9 cellular contexts compared by ENCODE assay signal in the genomic region with DNA sequence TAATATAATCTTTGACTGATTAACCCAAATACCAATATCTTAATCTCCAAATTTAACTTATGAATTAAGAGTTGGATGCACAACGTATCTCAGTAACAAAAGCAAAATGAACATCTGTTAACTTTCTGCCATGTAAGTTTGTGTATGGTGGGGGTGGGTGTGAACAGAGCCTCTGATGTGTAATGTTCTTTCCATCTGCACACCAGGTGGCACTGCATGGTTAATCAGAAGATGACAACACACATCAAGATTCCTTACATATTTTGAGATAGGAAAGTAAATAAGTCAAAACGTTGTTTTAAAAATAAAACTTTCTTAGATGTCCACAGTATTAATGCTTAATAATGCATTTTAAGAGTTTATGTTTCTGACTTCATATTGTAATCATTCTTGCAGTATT.
A peak's percentile ranks its signal among the peaks of the same experiment; 100 is the strongest.
DNase-seq lines count a peak whose midpoint lies in the region; ATAC-seq and TF ChIP-seq lines count a peak whose summit lies in the region.
"Had no signal": no experiment of that assay in that cellular context is flagged by ENCODE, and none has a peak within 500 bp of the region (broad histone marks: within the 10 kb centered on the region; RNA-seq: fewer than 3 reads in every experiment).

No MANE protein-coding gene starts in this region.

- H3K27me3 ChIP-seq in HCT116 (ENCODE audit: insufficient read depth, low read length) (no peaks in the 10 kb centered on the region), Panc1 (ENCODE audit: control insufficient read depth, insufficient read depth, low read length) (no peaks in the 10 kb centered on the region), H7 (ENCODE audit: control insufficient read depth, insufficient read depth, low read length) (no peaks in the 10 kb centered on the region)

- H3K4me1 ChIP-seq in HCT116 (ENCODE audit: control insufficient read depth in 1 of 2, insufficient read depth in 2 of 2, low read length in 2 of 2) (no peaks in the 10 kb centered on the region), Panc1 (ENCODE audit: control insufficient read depth, insufficient read depth, low read length) (no peaks in the 10 kb centered on the region)

- H3K79me2 ChIP-seq in HCT116 (ENCODE audit: insufficient read depth, low read length) = no peaks in the 10 kb centered on the region

- H3K9me2 ChIP-seq in HCT116 (ENCODE audit: insufficient read depth) = no peaks in the 10 kb centered on the region

- in situ Hi-C loops in Panc1 (cut with HindIII; ENCODE audit: low pct_unique_long_range_greater_than_20kb, low sequenced_read_pairs) = no loop called here

- H4K20me1 ChIP-seq in HCT116 (ENCODE audit: insufficient read depth) = no peaks in the 10 kb centered on the region

- H3K4me3 ChIP-seq in HCT116 (replicated peaks in 1 of 2; ENCODE audit: low read depth in 1 of 2, low read length in 2 of 2) (no peak overlapping the region), Panc1 (ENCODE audit: low read depth in 2 of 2, low read length in 2 of 2) (no peak overlapping the region), H7 (ENCODE audit: insufficient read depth, low read depth, low read length) (no peak overlapping the region)

- H3K9me3 ChIP-seq in HCT116 (ENCODE audit: control insufficient read depth in 1 of 2, insufficient read depth in 1 of 2, low read depth in 1 of 2, low read length in 2 of 2) (no peaks in the 10 kb centered on the region; a peak in 1 of 4 replicates), Panc1 (ENCODE audit: control insufficient read depth, insufficient read depth, low read depth, low read length) (no peaks in the 10 kb centered on the region)

- no peak overlapping the region for H3K9ac ChIP-seq in HCT116 (ENCODE audit: low read length)

- POLR2A ChIA-PET in HCT116 (lab: Charles Lee) = no interaction called here
- POLR2A ChIA-PET in Panc1 (lab: Charles Lee) = no interaction called here

- no peaks in the 10 kb centered on the region for H3K36me3 ChIP-seq in HCT116 (ENCODE audit: control insufficient read depth in 1 of 2, insufficient read depth in 2 of 2, low read length in 2 of 2)
- no peaks in the 10 kb centered on the region for H3K36me3 ChIP-seq in Panc1 (ENCODE audit: control insufficient read depth, insufficient read depth, low read length)
- no peaks in the 10 kb centered on the region for H3K36me3 ChIP-seq in H7 (replicated peaks; ENCODE audit: control insufficient read depth, insufficient read depth, low read length)

- no TSS peak for BruUV-seq in HCT116 (replicated peaks; lab: Mats Ljungman, UMichigan)
- no TSS peak for BruUV-seq in Panc1 (replicated peaks; lab: Mats Ljungman, UMichigan)

- CTCF ChIA-PET in HCT116 (lab: Charles Lee) (no interaction called here), Panc1 (lab: Charles Lee) (no interaction called here)

- RAD21 ChIA-PET in HCT116 (lab: Charles Lee; ENCODE audit: low non-redundant PET in 1 of 2, low total read pairs in 2 of 2, uncharacterized antibody in 2 of 2, unreplicated experiment in 2 of 2) = no interaction called here

- no peak overlapping the region for H3K27ac ChIP-seq in HCT116 (ENCODE audit: low read depth, low read length)
- H3K27ac ChIP-seq in Panc1 (ENCODE audit: low read length) = no peak overlapping the region

- no peak for TF ChIP-seq POLR2A in HCT116 (IDR thresholded peaks at IDR 0.05; ENCODE audit: borderline replicate concordance, extremely low read depth, insufficient read depth, insufficient read length)

- intact Hi-C loops in HCT116 (cut with micrococcal nuclease) = loop anchor here (5.0 kb wide), 1 partner anchor 798 kb away; no protein-coding TSS in a partner anchor
- intact Hi-C loops in Panc1 (cut with micrococcal nuclease; ENCODE audit: unreplicated experiment) = no loop called here

- DNase-seq in Ammon's horn (ENCODE audit: low spot score) (peak; percentile 54), HCT116 (ENCODE audit: low read depth, low spot score) (peak; percentile 16), Panc1 (ENCODE audit: low read depth, low spot score) (peak; percentile 7), germinal center (ENCODE audit: low spot score) (peak; percentile 2), OCI-M2 (lab: John Stamatoyannopoulos, UW; ENCODE audit: unreplicated experiment) (no peak), H7 (no peak)

- H2AFZ ChIP-seq in HCT116 (ENCODE audit: low read depth, low read length, poor library complexity, severe bottlenecking) = no peak overlapping the region

- peak; percentile 18 to 46 (median 24); a peak in 4 of 6 replicates for TF ChIP-seq CTCF in HCT116 (IDR thresholded peaks at IDR 0.05 in 2 of 3, conservative IDR thresholded peaks at IDR 0.05 in 1 of 3; ENCODE audit: borderline replicate concordance in 1 of 3, insufficient read depth in 1 of 3, low read depth in 2 of 3, low read length in 2 of 3)
- TF ChIP-seq CTCF in Panc1 (IDR thresholded peaks at IDR 0.05) = peak; percentile 16; the same call in 1 of the 2 replicates

- H3K4me2 ChIP-seq in HCT116 (ENCODE audit: low read length) = no peak overlapping the region

- peak; percentile 53 for TF ChIP-seq RAD21 in HCT116 (IDR thresholded peaks at IDR 0.05; ENCODE audit: low read depth)

- ATAC-seq in HCT116 (peak; percentile 69; the same call in 1 of the 2 replicates), Panc1 (no peak), HG03139 (IDR thresholded peaks at IDR 0.05; ENCODE audit: unreplicated experiment) (no peak), GM19324 (IDR thresholded peaks at IDR 0.05; ENCODE audit: low FRiP score, unreplicated experiment) (no peak)
- ATAC-seq: naive thymus-derived CD8-positive, alpha-beta T cell had no signal

TF ChIP-seq in HCT116, 20 proteins besides CTCF, POLR2A, EP300 and RAD21:
- TF ChIP-seq EZH2phosphoT487 (IDR thresholded peaks at IDR 0.05; ENCODE audit: borderline replicate concordance) (no peak), SRF (IDR thresholded peaks at IDR 0.05; ENCODE audit: low read depth) (no peak)

Comparison
In these comparisons a context has a peak if more than half of its experiments do, and no peak if none do; other contexts are left out.
1. DNase-seq: peak in Ammon's horn (single experiment), HCT116 (single experiment), Panc1 (single experiment) and germinal center (single experiment); none in OCI-M2 (single experiment) and H7 (single experiment).